25 cellular contexts compared by ENCODE assay signal in genomic region chr2:146762786-146763185, GRCh38.
"Had no signal": no experiment of that assay in that cellular context is flagged by ENCODE, and none has a peak within 500 bp of the region (broad histone marks: within the 10 kb centered on the region; RNA-seq: fewer than 3 reads in every experiment).

No MANE protein-coding gene starts in this region.

- H3K4me1 Mint-ChIP-seq: activated CD4-positive, alpha-beta T cell treated with anti-CD3 and anti-CD28 coated beads, Interleukin-2, amount 10 ng/mL, durations not matched to agents 24 days and 14 days; activated CD8-positive, alpha-beta memory T cell treated with anti-CD3 and anti-CD28 coated beads, Interleukin-2, amount 10 ng/mL, durations not matched to agents 7 days and 5 days; activated naive CD4-positive, alpha-beta T cell treated with anti-CD3 and anti-CD28 coated beads, Interleukin-2, amount 50 U/mL, for 24 hours; IgD-negative memory B cell; T-helper 17 cell; WTC11 had no signal

- H3K27ac ChIP-seq: Peyer's patch had no signal

- H3K27me3 Mint-ChIP-seq: activated CD4-positive, alpha-beta T cell treated with anti-CD3 and anti-CD28 coated beads, Interleukin-2, amount 10 ng/mL, durations not matched to agents 24 days and 14 days; activated CD8-positive, alpha-beta memory T cell treated with anti-CD3 and anti-CD28 coated beads, Interleukin-2, amount 10 ng/mL, durations not matched to agents 7 days and 5 days; activated naive CD4-positive, alpha-beta T cell treated with anti-CD3 and anti-CD28 coated beads, Interleukin-2, amount 50 U/mL, for 24 hours; activated T-cell treated with anti-CD3 and anti-CD28 coated beads, Interleukin-2, amount 50 U/mL, for 24 hours; IgD-negative memory B cell; T-helper 17 cell had no signal

- H3K4me1 ChIP-seq: Peyer's patch had no signal

- H3K36me3 ChIP-seq: Peyer's patch had no signal

- H3K4me3 ChIP-seq: Peyer's patch had no signal

- H3K27ac Mint-ChIP-seq: activated CD4-positive, alpha-beta T cell treated with anti-CD3 and anti-CD28 coated beads, Interleukin-2, amount 10 ng/mL, durations not matched to agents 24 days and 14 days; activated CD8-positive, alpha-beta memory T cell treated with anti-CD3 and anti-CD28 coated beads, Interleukin-2, amount 10 ng/mL, durations not matched to agents 7 days and 5 days; activated naive CD4-positive, alpha-beta T cell treated with anti-CD3 and anti-CD28 coated beads, Interleukin-2, amount 50 U/mL, for 24 hours; activated T-cell treated with anti-CD3 and anti-CD28 coated beads, Interleukin-2, amount 50 U/mL, for 24 hours; activated T-helper 1 cell treated with anti-CD3 and anti-CD28 coated beads, Interleukin-12 subunit alpha, Interleukin-12 subunit beta, Interleukin-2, Interleukin-4 antibody, amounts not matched to agents 30 ng/mL and 10 ng/mL and 1 ng/mL, durations not matched to agents 14 hours and 24 hours and 36 hours; IgD-negative memory B cell; T-helper 17 cell; WTC11 had no signal

- H3K9me3 ChIP-seq: Peyer's patch had no signal

- DNase-seq: activated CD4-positive, alpha-beta T cell treated with anti-CD3 and anti-CD28 coated beads for 1 hour; activated CD4-positive, alpha-beta T cell treated with anti-CD3 and anti-CD28 coated beads, Interleukin-2, amount 10 ng/mL, durations not matched to agents 24 days and 14 days; activated CD4-positive, alpha-beta T cell treated with anti-CD3 and anti-CD28 coated beads, Interleukin-2, amount 50 U/mL, for 48 hours; activated CD8-positive, alpha-beta memory T cell treated with anti-CD3 and anti-CD28 coated beads, Interleukin-2, amount 10 ng/mL, durations not matched to agents 7 days and 5 days; activated effector memory CD4-positive, alpha-beta T cell treated with Interleukin-2 at 50 U/mL for 16 hours; activated naive CD4-positive, alpha-beta T cell; activated T-cell treated with anti-CD3 and anti-CD28 coated beads, Interleukin-2, amount 50 U/mL, for 24 hours; aorta; KG1; MV-4-11; NCI-H1092 treated with DMSO at 0.1 percent for 48 hours; NCI-H1417 treated with DMSO at 0.1 percent for 48 hours; NCI-H1694; NCI-H2029; NCI-H2107; NCI-H345; NCI-H510A; Peyer's patch; SIG-M5; T-helper 17 cell; T-helper 9 cell had no signal

- H3K36me3 Mint-ChIP-seq: activated CD8-positive, alpha-beta memory T cell treated with anti-CD3 and anti-CD28 coated beads, Interleukin-2, amount 10 ng/mL, durations not matched to agents 7 days and 5 days; activated naive CD4-positive, alpha-beta T cell treated with anti-CD3 and anti-CD28 coated beads, Interleukin-2, amount 50 U/mL, for 24 hours; IgD-negative memory B cell had no signal

- ATAC-seq: activated CD8-positive, alpha-beta memory T cell treated with anti-CD3 and anti-CD28 coated beads, Interleukin-2, amount 10 ng/mL, durations not matched to agents 7 days and 5 days; T-helper 17 cell; WTC11 had no signal

- H3K27me3 ChIP-seq: Peyer's patch had no signal

- H3K4me3 Mint-ChIP-seq: activated CD4-positive, alpha-beta T cell treated with anti-CD3 and anti-CD28 coated beads, Interleukin-2, amount 10 ng/mL, durations not matched to agents 24 days and 14 days; activated CD8-positive, alpha-beta memory T cell treated with anti-CD3 and anti-CD28 coated beads, Interleukin-2, amount 10 ng/mL, durations not matched to agents 7 days and 5 days; activated naive CD4-positive, alpha-beta T cell treated with anti-CD3 and anti-CD28 coated beads, Interleukin-2, amount 50 U/mL, for 24 hours; activated T-cell treated with anti-CD3 and anti-CD28 coated beads, Interleukin-2, amount 50 U/mL, for 24 hours; activated T-helper 1 cell treated with anti-CD3 and anti-CD28 coated beads, Interleukin-12 subunit alpha, Interleukin-12 subunit beta, Interleukin-2, Interleukin-4 antibody, amounts not matched to agents 30 ng/mL and 10 ng/mL and 1 ng/mL, durations not matched to agents 14 hours and 24 hours and 36 hours; IgD-negative memory B cell; T-helper 17 cell; WTC11 had no signal

- H3K9me3 Mint-ChIP-seq: activated CD4-positive, alpha-beta T cell treated with anti-CD3 and anti-CD28 coated beads, Interleukin-2, amount 10 ng/mL, durations not matched to agents 24 days and 14 days had no signal
